Comparison of ENCODE assay signal across 16 cellular contexts in the genomic region with DNA sequence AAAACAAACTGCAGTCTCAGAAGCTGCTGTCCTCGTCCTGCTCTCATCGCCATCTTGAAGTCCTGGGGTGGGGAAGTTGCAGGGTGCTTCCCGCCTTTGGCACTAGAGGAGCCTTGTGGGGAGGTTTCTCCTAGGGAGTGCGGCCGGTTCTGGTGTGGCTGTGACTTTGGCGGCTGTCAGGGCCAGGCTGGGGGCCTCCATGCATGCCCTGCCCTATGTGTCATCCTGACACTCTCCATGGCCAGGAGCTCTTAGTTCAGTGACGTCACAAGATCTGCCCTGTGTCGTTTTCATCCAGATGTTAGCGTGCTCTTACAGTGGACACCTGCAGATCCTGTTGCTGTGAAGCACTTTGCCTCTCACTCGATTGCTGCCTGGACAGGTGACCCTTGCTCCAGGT. TPM values are rescaled to one million over a fixed set of nuclear protein-coding genes. Genes with fewer than 3 reads are reported as not detected.
DNase-seq lines count a peak whose midpoint lies in the region; TF ChIP-seq lines count a peak whose summit lies in the region.
"Had no signal": no experiment of that assay in that cellular context is flagged by ENCODE, and none has a peak within 500 bp of the region (broad histone marks: within the 10 kb centered on the region; RNA-seq: fewer than 3 reads in every experiment).

No MANE protein-coding gene starts in this region.

- no peak overlapping the region for H3K4ac ChIP-seq in neuronal stem cell (ENCODE audit: low read length)

- H3K27me3 ChIP-seq in BLaER1 (no peaks in the 10 kb centered on the region; the same call in 1 of the 2 replicates), neuronal stem cell (ENCODE audit: control insufficient read depth in 3 of 3, insufficient read depth in 3 of 3, low read depth in 1 of 3, low read length in 3 of 3) (no peaks in the 10 kb centered on the region), ascending aorta (no peaks in the 10 kb centered on the region)

- no CpG with 5 or more reads among the region's 10 CpGs for WGBS in neuronal stem cell (ENCODE audit: extremely low coverage in 2 of 2, insufficient read length in 2 of 2, insufficient replicate concordance in 1 of 2), 2 donors

- H2BK120ac ChIP-seq in neuronal stem cell (ENCODE audit: low read depth, low read length): no peak overlapping the region

- H3K4me3 ChIP-seq in BLaER1 (no peak overlapping the region), epithelial cell of esophagus (ENCODE audit: low read length) (no peak overlapping the region), neuronal stem cell (ENCODE audit: low read length in 2 of 2) (no peak overlapping the region), ascending aorta (no peak overlapping the region)
- H3K4me3 ChIP-seq: SK-N-MC had no signal

- H3K4me2 ChIP-seq in BLaER1 (peak overlapping the region; percentile 73), neuronal stem cell (ENCODE audit: insufficient read depth, low read length, poor library complexity, severe bottlenecking) (no peak overlapping the region)
- H3K4me2 ChIP-seq: KMS-11 had no signal

- no peaks in the 10 kb centered on the region for H3K79me1 ChIP-seq in neuronal stem cell (ENCODE audit: low read depth, low read length)

- no peak overlapping the region; the same call in 1 of the 2 replicates for H3K9ac ChIP-seq in BLaER1
- H3K9ac ChIP-seq in neuronal stem cell (ENCODE audit: low read depth, low read length, poor library complexity): peak overlapping the region; percentile 37
- H3K9ac ChIP-seq: KMS-11 had no signal

- no peak overlapping the region for H3K23ac ChIP-seq in neuronal stem cell (ENCODE audit: low read depth, low read length, poor library complexity)

- DNase-seq in LHCN-M2 (ENCODE audit: low read depth) (peak; percentile 46), epithelial cell of esophagus (ENCODE audit: low read depth) (peak; percentile 37), neuronal stem cell (ENCODE audit: low spot score) (no peak), NOMO-1 treated with DMSO at 0.1 percent for 48 hours (lab: John Stamatoyannopoulos, UW; ENCODE audit: unreplicated experiment) (no peak), ascending aorta (ENCODE audit: low spot score in 2 of 2) (no peak), HPDE6-E6E7 (ENCODE audit: extremely low spot score) (no peak), NCI-H1417 (lab: John Stamatoyannopoulos, UW) (no peak)
- DNase-seq: activated CD8-positive, alpha-beta T cell treated with anti-CD3 and anti-CD28 coated beads for 36 hours; amygdala; dermis blood vessel endothelial cell; naive thymus-derived CD8-positive, alpha-beta T cell; NCI-H1436; NCI-H345 had no signal

- H2BK12ac ChIP-seq in neuronal stem cell (ENCODE audit: low read length): no peak overlapping the region

- no peak overlapping the region for H2BK5ac ChIP-seq in neuronal stem cell (ENCODE audit: low read length)

- no peak overlapping the region for H2AFZ ChIP-seq in neuronal stem cell (ENCODE audit: low read length)

- no peak overlapping the region for H4K8ac ChIP-seq in neuronal stem cell (ENCODE audit: low read depth, low read length)

- H3K27ac ChIP-seq in BLaER1: peak overlapping the region; percentile 45
- H3K27ac ChIP-seq in neuronal stem cell (replicated peaks; ENCODE audit: low read length): no peak overlapping the region
- peak overlapping the region in 1 of 2 donors; percentile 31 for H3K27ac ChIP-seq in ascending aorta
- H3K27ac ChIP-seq: KMS-11, SK-N-MC had no signal

- H3K18ac ChIP-seq in neuronal stem cell (ENCODE audit: low read length): no peak overlapping the region

- H3K4me1 ChIP-seq in BLaER1: peaks cover 53% of the 10 kb centered on the region
- H3K4me1 ChIP-seq in neuronal stem cell (ENCODE audit: control insufficient read depth in 2 of 2, insufficient read depth in 1 of 2, low read depth in 1 of 2, low read length in 2 of 2): peaks cover 0 to 2% of the 10 kb centered on the region in 2 donors
- peaks cover 9 to 11% of the 10 kb centered on the region in 2 donors for H3K4me1 ChIP-seq in ascending aorta

- H3K9me3 ChIP-seq in BLaER1 (no peaks in the 10 kb centered on the region), neuronal stem cell (replicated peaks in 1 of 2; ENCODE audit: control insufficient read depth in 2 of 2, insufficient read depth in 1 of 2, low read depth in 1 of 2, low read length in 2 of 2) (no peaks in the 10 kb centered on the region), ascending aorta (no peaks in the 10 kb centered on the region)

- no peak overlapping the region for H2BK15ac ChIP-seq in neuronal stem cell (ENCODE audit: low read length)

- H3K14ac ChIP-seq in neuronal stem cell (ENCODE audit: low read length): no peak overlapping the region

- no peak for TF ChIP-seq CTCF in epithelial cell of esophagus (IDR thresholded peaks at IDR 0.05; ENCODE audit: insufficient read depth, low read depth, low read length, missing control alignments)
- TF ChIP-seq CTCF in ascending aorta (IDR thresholded peaks at IDR 0.05): no peak

- H4K91ac ChIP-seq in neuronal stem cell (ENCODE audit: low read depth, low read length, poor library complexity): no peak overlapping the region

- no peak overlapping the region for H2AK5ac ChIP-seq in neuronal stem cell (ENCODE audit: low read depth, low read length)

- intact Hi-C loops in ascending aorta (cut with DNase I): no loop called here

- peaks cover 82% of the 10 kb centered on the region for H4K20me1 ChIP-seq in BLaER1

- H3K36me3 ChIP-seq in BLaER1 (peaks cover 100% of the 10 kb centered on the region), neuronal stem cell (replicated peaks in 1 of 2; ENCODE audit: control insufficient read depth in 2 of 2, insufficient read depth in 2 of 2, low read length in 2 of 2) (peaks cover 50 to 91% of the 10 kb centered on the region in 2 donors), ascending aorta (peaks cover 74 to 91% of the 10 kb centered on the region in 2 donors)

RNA-seq across cellular contexts. Expression of a gene that starts 49.6 kb away (rescaled TPM):
- total RNA-seq in LHCN-M2 (2014; rRNA removed) (4.2 and 5.3 TPM in 2 replicates), ascending aorta (0.32 TPM)
- polyA plus RNA-seq in LHCN-M2 (2012): 2.7 TPM
- polyA plus RNA-seq in neuronal stem cell (2013, experiment 1 of 2): 0.38 TPM
- 0.35 TPM for polyA plus RNA-seq in neuronal stem cell (2013, experiment 2 of 2)

Comparison
In these comparisons a context has a peak if more than half of its experiments do, and no peak if none do; other contexts are left out.
1. DNase-seq: peak in LHCN-M2 (single experiment) and epithelial cell of esophagus (single experiment); none in neuronal stem cell (single experiment), NOMO-1 treated with DMSO at 0.1 percent for 48 hours (single experiment), ascending aorta (0 of 2), HPDE6-E6E7 (single experiment) and NCI-H1417 (0 of 3).